In genomic region chr2:42100696-42101585, GRCh38 we compare ENCODE assay signal across 9 cellular contexts. TPM values are rescaled to one million over a fixed set of nuclear protein-coding genes. Genes with fewer than 3 reads are reported as not detected.
DNase-seq lines count a peak whose midpoint lies in the region; ATAC-seq, FAIRE-seq and TF ChIP-seq lines count a peak whose summit lies in the region.
"Had no signal": no experiment of that assay in that cellular context is flagged by ENCODE, and none has a peak within 500 bp of the region (broad histone marks: within the 10 kb centered on the region; RNA-seq: fewer than 3 reads in every experiment).

No MANE protein-coding gene starts in this region.

- WGBS in urinary bladder, result 29% methylated on average over 68 of the region's 68 CpGs

- H3K9me3 ChIP-seq in neutrophil, result no peaks in the 10 kb centered on the region

- peaks cover 2% of the 10 kb centered on the region for H3K36me3 Mint-ChIP-seq in IgD-negative memory B cell

- TF ChIP-seq CTCF in fibroblast of mammary gland (conservative IDR thresholded peaks at IDR 0.05; ENCODE audit: control insufficient read depth, insufficient read depth, low read depth, low read length) (no peak), neutrophil (IDR thresholded peaks at IDR 0.05) (no peak)

- H3K36me3 ChIP-seq in neutrophil, result no peaks in the 10 kb centered on the region
- no peaks in the 10 kb centered on the region for H3K36me3 ChIP-seq in urinary bladder (ENCODE audit: insufficient read depth)

- peak overlapping the region; percentile 57 to 95 (median 74) for H3K4me3 Mint-ChIP-seq in IgD-negative memory B cell

- no peak for TF ChIP-seq POLR2A in GM12891 (IDR thresholded peaks at IDR 0.05; ENCODE audit: low read depth, low read length)

- peaks cover 2% of the 10 kb centered on the region for H3K27me3 Mint-ChIP-seq in IgD-negative memory B cell

- H3K9me3 Mint-ChIP-seq in IgD-negative memory B cell, result peaks cover 0 to 6% (median 3%) of the 10 kb centered on the region in 3 donors

- peak; percentile 60 to 71 for DNase-seq in activated T-cell treated with anti-CD3 and anti-CD28 coated beads, Interleukin-2, amount 50 U/mL, for 48 hours
- peak; percentile 32 for DNase-seq in fibroblast of mammary gland (ENCODE audit: low read depth)
- no peak for DNase-seq in GM12891 (ENCODE audit: insufficient read length, low spot score)

- FAIRE-seq in GM12891 (lab: Jason Lieb, UNC), result no peak

- H3K4me3 ChIP-seq in fibroblast of mammary gland (ENCODE audit: control insufficient read depth, low read depth, low read length) (no peak overlapping the region), neutrophil (ENCODE audit: low read depth in 1 of 2, low read length in 1 of 2) (peak overlapping the region; percentile 48 to 66), urinary bladder (ENCODE audit: low read depth, low read length) (peak overlapping the region; percentile 42)

- H3K4me1 ChIP-seq in neutrophil (ENCODE audit: control insufficient read depth in 1 of 2, insufficient read depth in 1 of 2, low read depth in 1 of 2, low read length in 1 of 2) (peaks cover 95 to 100% of the 10 kb centered on the region in 2 experiments), urinary bladder (ENCODE audit: insufficient read depth) (no peaks in the 10 kb centered on the region)

- H3K27ac Mint-ChIP-seq in IgD-negative memory B cell, result peak overlapping the region; percentile 39 to 98 (median 85)

- H3K4me1 Mint-ChIP-seq in IgD-negative memory B cell, result peaks cover 64 to 74% (median 73%) of the 10 kb centered on the region in 3 donors

- no peak for ATAC-seq in GM19324 (IDR thresholded peaks at IDR 0.05; ENCODE audit: low FRiP score, unreplicated experiment)
- ATAC-seq in GM18867 (IDR thresholded peaks at IDR 0.05; ENCODE audit: unreplicated experiment), result no peak

- H3K27me3 ChIP-seq in neutrophil, result no peaks in the 10 kb centered on the region

- H3K27ac ChIP-seq in neutrophil (peak overlapping the region; percentile 97), urinary bladder (ENCODE audit: low read depth) (peak overlapping the region; percentile 79)

TF ChIP-seq in GM12891, 5 proteins besides CTCF, POLR2A, EP300 and RAD21:
- TF ChIP-seq POU2F2 (IDR thresholded peaks at IDR 0.05; ENCODE audit: low read depth, low read length) (no peak), SPI1 (IDR thresholded peaks at IDR 0.05; ENCODE audit: low read depth, low read length) (no peak), TAF1 (IDR thresholded peaks at IDR 0.05; ENCODE audit: low read depth, low read length) (no peak), POLR2AphosphoS5 (IDR thresholded peaks at IDR 0.05; ENCODE audit: low read depth, low read length) (no peak), PAX5 (IDR thresholded peaks at IDR 0.05; ENCODE audit: insufficient read depth, low read length, severe bottlenecking) (no peak)

RNA-seq across cellular contexts. Expression of gene PKDCC, which starts 53.1 kb away (rescaled TPM):
- polyA plus RNA-seq in IgD-negative memory B cell (not detected), urinary bladder (247 TPM)
- total RNA-seq in urinary bladder, result 172 TPM
- 1.3 TPM for polyA plus RNA-seq in GM12891 (2012; ENCODE audit: low read depth, missing spikeins)
- total RNA-seq: T-helper 1 cell treated with Interleukin-12 subunit alpha and Interleukin-12 subunit beta and Interleukin-4 antibody, amounts not matched to agents 30 ng/mL and 1 ng/mL, for 36 hours had no signal

Comparison
In these comparisons a context has a peak if more than half of its experiments do, and no peak if none do; other contexts are left out.
1. RNA of gene PKDCC, which starts 53.1 kb away (polyA plus RNA-seq): 247 TPM in urinary bladder (single experiment); not detected in IgD-negative memory B cell (single experiment); every median in the first group is over 100 times any median in the second.